17 cellular contexts compared by ENCODE assay signal in genomic region chr13:98239156-98240076, GRCh38.
DNase-seq lines count a peak whose midpoint lies in the region; ATAC-seq, FAIRE-seq and TF ChIP-seq lines count a peak whose summit lies in the region.
"Had no signal": no experiment of that assay in that cellular context is flagged by ENCODE, and none has a peak within 500 bp of the region (broad histone marks: within the 10 kb centered on the region; RNA-seq: fewer than 3 reads in every experiment).

No MANE protein-coding gene starts in this region.

- peaks cover 11% of the 10 kb centered on the region for H3K4me1 ChIP-seq in mesenchymal stem cell (ENCODE audit: control insufficient read depth, insufficient read depth, low read depth, low read length)
- H3K4me1 ChIP-seq: HAP-1 had no signal

- H3K23ac ChIP-seq in mesenchymal stem cell (ENCODE audit: low read length in 2 of 2): no peak overlapping the region

- H2BK15ac ChIP-seq in mesenchymal stem cell (ENCODE audit: low read depth, poor library complexity, severe bottlenecking): no peak overlapping the region

- peaks cover 0 to 13% of the 10 kb centered on the region in 2 experiments for H3K36me3 ChIP-seq in mesenchymal stem cell (ENCODE audit: control insufficient read depth in 1 of 2, insufficient read depth in 2 of 2, low read depth in 1 of 2, low read length in 2 of 2)
- H3K36me3 ChIP-seq: HAP-1 had no signal

- TF ChIP-seq POLR2A in H54 (IDR thresholded peaks at IDR 0.05; ENCODE audit: low read depth, low read length): no peak

- H2AFZ ChIP-seq in mesenchymal stem cell (ENCODE audit: low read depth, low read length): no peak overlapping the region

- peak overlapping the region; percentile 40 for H2AK5ac ChIP-seq in mesenchymal stem cell (ENCODE audit: low read length, severe bottlenecking)

- H2BK12ac ChIP-seq in mesenchymal stem cell (ENCODE audit: low read length in 2 of 2): no peak overlapping the region

- H2BK120ac ChIP-seq in mesenchymal stem cell (ENCODE audit: low read depth, low read length): no peak overlapping the region

- DNase-seq in Caki2 (ENCODE audit: low read depth): peak; percentile 74
- peak; percentile 49 for DNase-seq in NCI-H1417 treated with DMSO at 0.1 percent for 48 hours (lab: John Stamatoyannopoulos, UW)
- DNase-seq in NCI-H748 treated with DMSO at 0.1 percent for 48 hours (lab: John Stamatoyannopoulos, UW): peak; percentile 19
- no peak for DNase-seq in mesenchymal stem cell
- DNase-seq in H54 (ENCODE audit: insufficient read length, low spot score): no peak
- DNase-seq in activated CD4-positive, alpha-beta T cell treated with anti-CD3 and anti-CD28 coated beads, Interleukin-2, amount 50 U/mL, for 4 hours: no peak
- DNase-seq: activated CD4-positive, alpha-beta T cell treated with anti-CD3 and anti-CD28 coated beads for 4 hours; activated naive CD8-positive, alpha-beta T cell treated with anti-CD3 and anti-CD28 coated beads, Interleukin-2, amount 10 ng/mL, durations not matched to agents 7 days and 5 days; effector memory CD4-positive, alpha-beta T cell; KBM-7; mammary epithelial cell; NCI-H1105 treated with DMSO at 0.1 percent for 48 hours had no signal

- no peak for FAIRE-seq in H54 (lab: Jason Lieb, UNC)

- peaks cover 44% of the 10 kb centered on the region for H3K79me1 ChIP-seq in mesenchymal stem cell (replicated peaks; ENCODE audit: low read length, poor library complexity, severe bottlenecking)

- H3K27me3 ChIP-seq in mesenchymal stem cell (ENCODE audit: control insufficient read depth in 1 of 2, insufficient read depth in 1 of 2, low read length in 2 of 2): no peaks in the 10 kb centered on the region

- no peak overlapping the region for H4K8ac ChIP-seq in mesenchymal stem cell (ENCODE audit: low read length)

- peak overlapping the region; percentile 55 for H3K27ac ChIP-seq in mesenchymal stem cell (ENCODE audit: low read length, poor library complexity, severe bottlenecking)

- no peak overlapping the region for H3K4me2 ChIP-seq in mesenchymal stem cell (ENCODE audit: low read length, poor library complexity, severe bottlenecking)

- no peak overlapping the region for H3K4me3 ChIP-seq in mesenchymal stem cell (ENCODE audit: insufficient read depth in 1 of 2, low read depth in 1 of 2, low read length in 2 of 2)
- H3K4me3 ChIP-seq: HAP-1 had no signal

- H3K18ac ChIP-seq in mesenchymal stem cell (ENCODE audit: low read depth in 1 of 2, low read length in 2 of 2): peak overlapping the region in 1 of 2 experiments; percentile 13

- WGBS in mesenchymal stem cell: 92% methylated on average over 13 of the region's 14 CpGs

- H3K14ac ChIP-seq in mesenchymal stem cell (ENCODE audit: low read length in 2 of 2): no peak overlapping the region

- no peak overlapping the region for H2BK5ac ChIP-seq in mesenchymal stem cell (ENCODE audit: low read depth, low read length, poor library complexity, severe bottlenecking)

- in situ Hi-C loops in Caki2 (cut with HindIII; ENCODE audit: low pct_unique_long_range_greater_than_20kb, low sequenced_read_pairs): no loop called here

- no peaks in the 10 kb centered on the region for H3K9me3 ChIP-seq in mesenchymal stem cell (ENCODE audit: control insufficient read depth, low read length)
- H3K9me3 ChIP-seq: HAP-1 had no signal

- no peak for ATAC-seq in HG03442 (IDR thresholded peaks at IDR 0.05; ENCODE audit: unreplicated experiment)
- no peak for ATAC-seq in GM19035 (IDR thresholded peaks at IDR 0.05; ENCODE audit: unreplicated experiment)
- ATAC-seq: Right ventricle myocardium inferior; stimulated activated memory B cell treated with anti-CD40 and anti-IgM and Interleukin-4, amounts not matched to agents 10 μg/mL and 1 μg/mL and 100 μg/mL, for 72 hours had no signal

- H4K91ac ChIP-seq in mesenchymal stem cell (ENCODE audit: low read length): no peak overlapping the region

- H3K4ac ChIP-seq in mesenchymal stem cell (ENCODE audit: low read depth in 1 of 2, low read length in 2 of 2): no peak overlapping the region

- H3K9ac ChIP-seq in mesenchymal stem cell (ENCODE audit: low read length): no peak overlapping the region

Comparison
In these comparisons a context has a peak if more than half of its experiments do, and no peak if none do; other contexts are left out.
1. DNase-seq: peak in Caki2 (single experiment), NCI-H1417 treated with DMSO at 0.1 percent for 48 hours (single experiment) and NCI-H748 treated with DMSO at 0.1 percent for 48 hours (single experiment); none in mesenchymal stem cell (single experiment), H54 (single experiment) and activated CD4-positive, alpha-beta T cell treated with anti-CD3 and anti-CD28 coated beads, Interleukin-2, amount 50 U/mL, for 4 hours (0 of 2).